ENCODE assay signal across 8 cellular contexts in the genomic region with DNA sequence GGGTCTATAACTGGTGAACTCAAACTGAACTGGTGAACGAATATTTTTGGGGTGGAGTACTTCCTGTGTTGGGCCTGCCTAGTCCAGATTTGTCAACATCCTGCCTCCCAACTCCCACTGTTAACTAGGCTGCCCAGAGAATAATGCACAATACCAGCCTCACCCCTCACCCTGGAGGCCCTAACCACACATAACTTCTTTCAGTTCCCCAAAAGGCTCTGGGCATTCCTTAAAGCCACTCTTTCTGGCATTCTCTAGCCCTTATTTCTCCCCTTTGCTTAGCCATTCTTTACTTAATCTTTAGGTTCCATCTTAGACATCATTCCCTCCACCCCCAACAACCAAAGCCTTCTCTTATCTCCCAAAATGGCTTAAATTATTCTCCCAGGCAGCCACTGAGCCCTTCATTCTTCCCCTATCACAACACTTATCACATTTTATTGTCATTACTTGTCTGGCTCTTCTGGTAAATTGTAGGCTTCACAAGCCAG. TPM values are rescaled to one million over a fixed set of nuclear protein-coding genes. Genes with fewer than 3 reads are reported as not detected.
DNase-seq lines count a peak whose midpoint lies in the region; ATAC-seq, FAIRE-seq and TF ChIP-seq lines count a peak whose summit lies in the region.

No MANE protein-coding gene starts in this region.

- ATAC-seq in activated T-cell treated with anti-CD3 and anti-CD28 coated beads, Interleukin-2, amount 50 U/mL, for 72 hours (replicated peaks in 1 of 2) = peak in 1 of 2 donors; percentile 45
- no peak for ATAC-seq in GM19395 (IDR thresholded peaks at IDR 0.05; ENCODE audit: unreplicated experiment)

- no peaks in the 10 kb centered on the region for H3K9me3 Mint-ChIP-seq in activated T-cell treated with anti-CD3 and anti-CD28 coated beads, Interleukin-2, amount 50 U/mL, for 72 hours
- H3K9me3 Mint-ChIP-seq in osteocyte (ENCODE audit: unreplicated experiment) = no peaks in the 10 kb centered on the region

- no peak for FAIRE-seq in D721Med (lab: Jason Lieb, UNC)

- H3K27me3 Mint-ChIP-seq in activated T-cell treated with anti-CD3 and anti-CD28 coated beads, Interleukin-2, amount 50 U/mL, for 72 hours (ENCODE audit: low read depth) = no peaks in the 10 kb centered on the region
- no peaks in the 10 kb centered on the region for H3K27me3 Mint-ChIP-seq in osteocyte (ENCODE audit: unreplicated experiment)

- peak overlapping the region; percentile 91 for H3K27ac Mint-ChIP-seq in activated T-cell treated with anti-CD3 and anti-CD28 coated beads, Interleukin-2, amount 50 U/mL, for 72 hours
- peak overlapping the region; percentile 59 for H3K27ac Mint-ChIP-seq in osteocyte (ENCODE audit: unreplicated experiment)

- H3K4me3 Mint-ChIP-seq in activated T-cell treated with anti-CD3 and anti-CD28 coated beads, Interleukin-2, amount 50 U/mL, for 72 hours = peak overlapping the region in 1 of 2 donors; percentile 35
- H3K4me3 Mint-ChIP-seq in osteocyte (ENCODE audit: unreplicated experiment) = no peak overlapping the region

- DNase-seq in activated T-cell treated with anti-CD3 and anti-CD28 coated beads, Interleukin-2, amount 50 U/mL, for 72 hours = no peak
- no peak for DNase-seq in activated T-cell treated with anti-CD3 and anti-CD28 coated beads, Interleukin-2, amount 50 U/mL, for 1 hour
- DNase-seq in NOMO-1 treated with dmso at 0.1 percent for 144 hours (lab: John Stamatoyannopoulos, UW; ENCODE audit: unreplicated experiment) (peak; percentile 99), dermis blood vessel endothelial cell (peak; percentile 55), osteocyte (ENCODE audit: extremely low spot score, unreplicated experiment) (no peak), HPDE6-E6E7 (ENCODE audit: extremely low spot score) (no peak), D721Med (ENCODE audit: insufficient read length, low spot score) (no peak)

- no peaks in the 10 kb centered on the region for H3K36me3 Mint-ChIP-seq in activated T-cell treated with anti-CD3 and anti-CD28 coated beads, Interleukin-2, amount 50 U/mL, for 72 hours (ENCODE audit: insufficient read depth in 2 of 2)
- no peaks in the 10 kb centered on the region for H3K36me3 Mint-ChIP-seq in osteocyte (ENCODE audit: unreplicated experiment)

- TF ChIP-seq CTCF in osteocyte (IDR thresholded peaks at IDR 0.05) (no peak), D721Med (IDR thresholded peaks at IDR 0.05; ENCODE audit: insufficient read depth, missing control alignments) (no peak)

- H3K4me1 Mint-ChIP-seq in activated T-cell treated with anti-CD3 and anti-CD28 coated beads, Interleukin-2, amount 50 U/mL, for 72 hours (ENCODE audit: low read depth) = peaks cover 48% of the 10 kb centered on the region
- H3K4me1 Mint-ChIP-seq in osteocyte (ENCODE audit: unreplicated experiment) = peaks cover 8% of the 10 kb centered on the region

RNA-seq across cellular contexts. Expression of a gene that starts 9.1 kb away (rescaled TPM):
- total RNA-seq in activated T-cell treated with anti-CD3 and anti-CD28 coated beads, Interleukin-2, amount 50 U/mL, for 72 hours = 100 to 1,000 TPM; 120 to 134 TPM
- total RNA-seq in dermis blood vessel endothelial cell = 256 and 280 TPM in 2 replicates
- total RNA-seq in osteocyte = 201 and 202 TPM in 2 replicates

RNA-seq across cellular contexts. Expression of a gene that starts 23.3 kb away (rescaled TPM):
- total RNA-seq in activated T-cell treated with anti-CD3 and anti-CD28 coated beads, Interleukin-2, amount 50 U/mL, for 72 hours = 10 to 100 TPM; 33.5 to 39.5 TPM
- total RNA-seq in dermis blood vessel endothelial cell (4.9 and 8.7 TPM in 2 replicates), osteocyte (30.1 and 31.0 TPM in 2 replicates)

Comparison
In these comparisons a context has a peak if more than half of its experiments do, and no peak if none do; other contexts are left out.
1. DNase-seq: peak in NOMO-1 treated with dmso at 0.1 percent for 144 hours (single experiment) and dermis blood vessel endothelial cell (single experiment); none in activated T-cell treated with anti-CD3 and anti-CD28 coated beads, Interleukin-2, amount 50 U/mL, for 72 hours (0 of 2), activated T-cell treated with anti-CD3 and anti-CD28 coated beads, Interleukin-2, amount 50 U/mL, for 1 hour (single experiment), osteocyte (single experiment), HPDE6-E6E7 (single experiment) and D721Med (single experiment).